Comparison of ENCODE assay signal across 1 cellular context in genomic region chr17:76271669-76272540, GRCh38.
TF ChIP-seq lines count a peak whose summit lies in the region.

No MANE protein-coding gene starts in this region.

TF ChIP-seq in K562, 482 proteins besides CTCF, POLR2A, EP300 and RAD21 (continued from another document and continues in another):
- TF ChIP-seq NCOA1 (IDR thresholded peaks at IDR 0.05; ENCODE audit: low read depth) (no peak), PRDM10 (IDR thresholded peaks at IDR 0.05; ENCODE audit: partially characterized antibody) (no peak), RBM22 (IDR thresholded peaks at IDR 0.05; ENCODE audit: low read depth, low read length, poor library complexity, severe bottlenecking) (peak; percentile 99), TEAD2 (tag; IDR thresholded peaks at IDR 0.05) (no peak), RAD51 (IDR thresholded peaks at IDR 0.05; ENCODE audit: borderline replicate concordance, low read depth) (no peak), KLF16 (IDR thresholded peaks at IDR 0.05) (no peak), ZNF584 (CRISPR knock-in tag; IDR thresholded peaks at IDR 0.05; ENCODE audit: low read depth) (no peak), ARID4B (CRISPR knock-in tag; IDR thresholded peaks at IDR 0.05) (no peak), ZNF592 (IDR thresholded peaks at IDR 0.05) (no peak), JUNB (CRISPR knock-in tag; conservative IDR thresholded peaks at IDR 0.05) (no peak), ARID2 (IDR thresholded peaks at IDR 0.05) (no peak), MYNN (IDR thresholded peaks at IDR 0.05) (peak; percentile 63), MYNN (CRISPR knock-in tag; IDR thresholded peaks at IDR 0.05) (no peak), MAFK (IDR thresholded peaks at IDR 0.05; ENCODE audit: low read length) (no peak), SLC30A9 (CRISPR knock-in tag; IDR thresholded peaks at IDR 0.05) (no peak), ZC3H11A (IDR thresholded peaks at IDR 0.05; ENCODE audit: low read depth, low read length) (no peak), ZNF274 (IDR thresholded peaks at IDR 0.05; ENCODE audit: borderline replicate concordance, low read depth, low read length) (no peak), BCL6 (CRISPR knock-in tag; IDR thresholded peaks at IDR 0.05) (no peak), TGIF2 (CRISPR knock-in tag; IDR thresholded peaks at IDR 0.05) (no peak), CAMTA2 (CRISPR knock-in tag; conservative IDR thresholded peaks at IDR 0.05) (no peak), CC2D1A (IDR thresholded peaks at IDR 0.05) (no peak), AFF1 (IDR thresholded peaks at IDR 0.05; ENCODE audit: low read depth in 1 of 2, partially characterized antibody in 2 of 2) (no peak), ILF3 (IDR thresholded peaks at IDR 0.05; ENCODE audit: borderline replicate concordance) (peak; percentile 40; the same call in 1 of the 2 replicates), ZNF282 (CRISPR knock-in tag; IDR thresholded peaks at IDR 0.05) (no peak), ZNF655 (CRISPR knock-in tag; IDR thresholded peaks at IDR 0.05) (no peak), ZNF398 (CRISPR knock-in tag; IDR thresholded peaks at IDR 0.05) (no peak), CCAR2 (IDR thresholded peaks at IDR 0.05; ENCODE audit: low read depth, low read length) (no peak), DACH1 (IDR thresholded peaks at IDR 0.05; ENCODE audit: partially characterized antibody) (no peak), ERF (CRISPR knock-in tag; IDR thresholded peaks at IDR 0.05) (peak; percentile 32; the same call in 1 of the 2 replicates), GABPB1 (CRISPR knock-in tag; IDR thresholded peaks at IDR 0.05) (peak; percentile 32; the same call in 1 of the 2 replicates), ATF6 (CRISPR knock-in tag; IDR thresholded peaks at IDR 0.05) (no peak), ZNF354B (CRISPR knock-in tag; IDR thresholded peaks at IDR 0.05) (no peak), CBFA2T2 (conservative IDR thresholded peaks at IDR 0.05) (no peak), TEAD1 (CRISPR knock-in tag; IDR thresholded peaks at IDR 0.05) (0 out of 4 replicates have a peak, but pooled peaks of 1 of the 2 experiments have one; percentile 12), NFIC (IDR thresholded peaks at IDR 0.05) (no peak), ZNF280A (IDR thresholded peaks at IDR 0.05; ENCODE audit: low read depth, partially characterized antibody) (no peak), CHD2 (IDR thresholded peaks at IDR 0.05; ENCODE audit: low read depth, low read length) (no peak), ZNF589 (CRISPR knock-in tag; IDR thresholded peaks at IDR 0.05; ENCODE audit: low read depth) (no peak), NR3C1 (CRISPR knock-in tag; IDR thresholded peaks at IDR 0.05) (no peak)
